9 cellular contexts compared by ENCODE assay signal in the genomic region with DNA sequence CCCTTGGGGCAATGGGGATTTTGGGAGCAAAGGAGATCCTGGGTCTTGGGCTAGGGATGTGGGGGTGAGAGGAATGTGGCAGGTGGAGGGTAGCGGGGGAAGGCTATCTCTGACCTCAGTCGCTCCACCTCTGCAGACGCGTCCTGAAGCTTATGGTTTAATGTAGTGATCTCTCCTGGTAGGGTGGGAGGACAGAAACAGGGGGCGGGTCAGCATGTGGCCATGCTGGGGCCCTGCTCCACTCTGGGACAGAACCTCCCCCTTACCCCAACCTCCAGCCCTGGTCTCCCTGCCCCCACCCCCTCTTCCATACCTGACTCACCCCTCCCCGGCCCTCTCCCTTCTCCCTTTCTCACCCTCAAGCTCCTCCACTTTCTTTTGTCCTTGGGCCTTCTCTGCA. TPM values are rescaled to one million over a fixed set of nuclear protein-coding genes. Genes with fewer than 3 reads are reported as not detected.
DNase-seq lines count a peak whose midpoint lies in the region; ATAC-seq lines count a peak whose summit lies in the region.
"Had no signal": no experiment of that assay in that cellular context is flagged by ENCODE, and none has a peak within 500 bp of the region (broad histone marks: within the 10 kb centered on the region; RNA-seq: fewer than 3 reads in every experiment).

No MANE protein-coding gene starts in this region.

- peaks cover 7% of the 10 kb centered on the region for H3K36me3 ChIP-seq in iPS-20b (ENCODE audit: insufficient read depth, low read depth, low read length)

- no peaks in the 10 kb centered on the region for H3K9me3 ChIP-seq in iPS-20b (ENCODE audit: insufficient read depth, low read depth, low read length)

- H3K4me3 Mint-ChIP-seq in activated CD4-positive, alpha-beta memory T cell treated with anti-CD3 and anti-CD28 coated beads, Interleukin-2, amount 10 ng/mL, durations not matched to agents 7 days and 5 days, result peak overlapping the region; percentile 93
- peak overlapping the region; percentile 87 to 92 for H3K4me3 Mint-ChIP-seq in stimulated activated naive CD8-positive, alpha-beta T cell treated with anti-CD3 and anti-CD28 coated beads, Interleukin-15, amount 100 ng/mL, for 72 hours

- no peaks in the 10 kb centered on the region for H3K27me3 ChIP-seq in iPS-20b (ENCODE audit: insufficient read depth, low read length)

- H3K27me3 Mint-ChIP-seq in activated CD4-positive, alpha-beta memory T cell treated with anti-CD3 and anti-CD28 coated beads, Interleukin-2, amount 10 ng/mL, durations not matched to agents 7 days and 5 days, result no peaks in the 10 kb centered on the region
- H3K27me3 Mint-ChIP-seq in stimulated activated naive CD8-positive, alpha-beta T cell treated with anti-CD3 and anti-CD28 coated beads, Interleukin-15, amount 100 ng/mL, for 72 hours, result no peaks in the 10 kb centered on the region

- CTCF ChIA-PET in activated CD4-positive, alpha-beta memory T cell treated with anti-CD3 and anti-CD28 coated beads, Interleukin-2, amount 10 ng/mL, durations not matched to agents 7 days and 5 days (lab: Charles Lee), result interaction anchor here (1.0 to 2.0 kb wide), 4 partner anchors 9 to 62 kb away, joined by 4 to 8 read pairs (median 5); a partner anchor contains a TSS

- H3K9ac ChIP-seq in iPS-20b (ENCODE audit: low read depth, low read length), result peak overlapping the region; percentile 87

- H3K27ac Mint-ChIP-seq in activated CD4-positive, alpha-beta memory T cell treated with anti-CD3 and anti-CD28 coated beads, Interleukin-2, amount 10 ng/mL, durations not matched to agents 7 days and 5 days, result peak overlapping the region; percentile 98
- H3K27ac Mint-ChIP-seq in stimulated activated naive CD8-positive, alpha-beta T cell treated with anti-CD3 and anti-CD28 coated beads, Interleukin-15, amount 100 ng/mL, for 72 hours, result peak overlapping the region in 1 of 2 donors; percentile 80

- H3K27ac ChIP-seq in iPS-20b (ENCODE audit: low read length), result peak overlapping the region; percentile 97

- peak overlapping the region; percentile 83 for H3K4me3 ChIP-seq in iPS-20b (ENCODE audit: low read length)

- peak; percentile 31 for DNase-seq in activated CD4-positive, CD25-positive, alpha-beta regulatory T cell treated with anti-CD3 and anti-CD28 coated beads, Interleukin-2, amount 50 U/mL, for 72 hours
- DNase-seq in activated CD4-positive, alpha-beta memory T cell treated with anti-CD3 and anti-CD28 coated beads, Interleukin-2, amount 10 ng/mL, durations not matched to agents 7 days and 5 days, result peak; percentile 27
- DNase-seq in stimulated activated naive CD8-positive, alpha-beta T cell treated with anti-CD3 and anti-CD28 coated beads, Interleukin-15, amount 100 ng/mL, for 72 hours, result no peak
- DNase-seq in GM03348 (ENCODE audit: low spot score) (no peak), Ammon's horn (ENCODE audit: low spot score) (no peak), NOMO-1 (lab: John Stamatoyannopoulos, UW; ENCODE audit: unreplicated experiment in 2 of 2) (no peak)
- DNase-seq: NCI-H524 treated with DMSO at 0.1 percent for 48 hours had no signal

- H3K36me3 Mint-ChIP-seq in activated CD4-positive, alpha-beta memory T cell treated with anti-CD3 and anti-CD28 coated beads, Interleukin-2, amount 10 ng/mL, durations not matched to agents 7 days and 5 days (ENCODE audit: low read depth), result peaks cover 69% of the 10 kb centered on the region

- peaks cover 11% of the 10 kb centered on the region; the same call in 1 of the 2 replicates for H3K4me1 ChIP-seq in iPS-20b (ENCODE audit: insufficient read depth, low read length)

- H3K9me3 Mint-ChIP-seq in activated CD4-positive, alpha-beta memory T cell treated with anti-CD3 and anti-CD28 coated beads, Interleukin-2, amount 10 ng/mL, durations not matched to agents 7 days and 5 days, result no peaks in the 10 kb centered on the region
- no peaks in the 10 kb centered on the region for H3K9me3 Mint-ChIP-seq in stimulated activated naive CD8-positive, alpha-beta T cell treated with anti-CD3 and anti-CD28 coated beads, Interleukin-15, amount 100 ng/mL, for 72 hours

- ATAC-seq in activated CD4-positive, CD25-positive, alpha-beta regulatory T cell treated with anti-CD3 and anti-CD28 coated beads, Interleukin-2, amount 50 U/mL, for 24 hours, result no peak
- no peak for ATAC-seq in stimulated activated naive CD8-positive, alpha-beta T cell treated with anti-CD3 and anti-CD28 coated beads, Interleukin-15, amount 100 ng/mL, for 72 hours

- peaks cover 31% of the 10 kb centered on the region for H3K4me1 Mint-ChIP-seq in activated CD4-positive, alpha-beta memory T cell treated with anti-CD3 and anti-CD28 coated beads, Interleukin-2, amount 10 ng/mL, durations not matched to agents 7 days and 5 days
- peaks cover 43% of the 10 kb centered on the region for H3K4me1 Mint-ChIP-seq in stimulated activated naive CD8-positive, alpha-beta T cell treated with anti-CD3 and anti-CD28 coated beads, Interleukin-15, amount 100 ng/mL, for 72 hours

- POLR2A ChIA-PET in activated CD4-positive, alpha-beta memory T cell treated with anti-CD3 and anti-CD28 coated beads, Interleukin-2, amount 10 ng/mL, durations not matched to agents 7 days and 5 days (lab: Charles Lee), result interaction anchor here (0.7 to 5.7 kb wide), 6 partner anchors 9 to 119 kb away, joined by 3 to 62 read pairs (median 7); a partner anchor contains a TSS

RNA-seq across cellular contexts. Expression of a gene that starts 1.4 kb away (rescaled TPM):
- 100 to 1,000 TPM; 288 to 301 TPM for total RNA-seq in activated CD4-positive, alpha-beta memory T cell treated with anti-CD3 and anti-CD28 coated beads, Interleukin-2, amount 10 ng/mL, durations not matched to agents 7 days and 5 days

RNA-seq across cellular contexts. Expression of a gene that starts 10.0 kb away (rescaled TPM):
- 1 to 10 TPM; 4.9 to 7.0 TPM for total RNA-seq in activated CD4-positive, alpha-beta memory T cell treated with anti-CD3 and anti-CD28 coated beads, Interleukin-2, amount 10 ng/mL, durations not matched to agents 7 days and 5 days

RNA-seq across cellular contexts. Expression of a gene that starts 15.8 kb away (rescaled TPM):
- 10 to 100 TPM; 44.5 to 45.3 TPM for total RNA-seq in activated CD4-positive, alpha-beta memory T cell treated with anti-CD3 and anti-CD28 coated beads, Interleukin-2, amount 10 ng/mL, durations not matched to agents 7 days and 5 days

RNA-seq across cellular contexts. Expression of a gene that starts 26.9 kb away (rescaled TPM):
- not detected for total RNA-seq in activated CD4-positive, alpha-beta memory T cell treated with anti-CD3 and anti-CD28 coated beads, Interleukin-2, amount 10 ng/mL, durations not matched to agents 7 days and 5 days

RNA-seq across cellular contexts. Expression of a gene that starts 44.5 kb away (rescaled TPM):
- total RNA-seq in activated CD4-positive, alpha-beta memory T cell treated with anti-CD3 and anti-CD28 coated beads, Interleukin-2, amount 10 ng/mL, durations not matched to agents 7 days and 5 days, result not detected

Comparison
In these comparisons a context has a peak if more than half of its experiments do, and no peak if none do; other contexts are left out.
1. DNase-seq: peak in activated CD4-positive, CD25-positive, alpha-beta regulatory T cell treated with anti-CD3 and anti-CD28 coated beads, Interleukin-2, amount 50 U/mL, for 72 hours (single experiment) and activated CD4-positive, alpha-beta memory T cell treated with anti-CD3 and anti-CD28 coated beads, Interleukin-2, amount 10 ng/mL, durations not matched to agents 7 days and 5 days (single experiment); none in stimulated activated naive CD8-positive, alpha-beta T cell treated with anti-CD3 and anti-CD28 coated beads, Interleukin-15, amount 100 ng/mL, for 72 hours (0 of 2), GM03348 (single experiment), Ammon's horn (single experiment) and NOMO-1 (0 of 2).